In the genomic region with DNA sequence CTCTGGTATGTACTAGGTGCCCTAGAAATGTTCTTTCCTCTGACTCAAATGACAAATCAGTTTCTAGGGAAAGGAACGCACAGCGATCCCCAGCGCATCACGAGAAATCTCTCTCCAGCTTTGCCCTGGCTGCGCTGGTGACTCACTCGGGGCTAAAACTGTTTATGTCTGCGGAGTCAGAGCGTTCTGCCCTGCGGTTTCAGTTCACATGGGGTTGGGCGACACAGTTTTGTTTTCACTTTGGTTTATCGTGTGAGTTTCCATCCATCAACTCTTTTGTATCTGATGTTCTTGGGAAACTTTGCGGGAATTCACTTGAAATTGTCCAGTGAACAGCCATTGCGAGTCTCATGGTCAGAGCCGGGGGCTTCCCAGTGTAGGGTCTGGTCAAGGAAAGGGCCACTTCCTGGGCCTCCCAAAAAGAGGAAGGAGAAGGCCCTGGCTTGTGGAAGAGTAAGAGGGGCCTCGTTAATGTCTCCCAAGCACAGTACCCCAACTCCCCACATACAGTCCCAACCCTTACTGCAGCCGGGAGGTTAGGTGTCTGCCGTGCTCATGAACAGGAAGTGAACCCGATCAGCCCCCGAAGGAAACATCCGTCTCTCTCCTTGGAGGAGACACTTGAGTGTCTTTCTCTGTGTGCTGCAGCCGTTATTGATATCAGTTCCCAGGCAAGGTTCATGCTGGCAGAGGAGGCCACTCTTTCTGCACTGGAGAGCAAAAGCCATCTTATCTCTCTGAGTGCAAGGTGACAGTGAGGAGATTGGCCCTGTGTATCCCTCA, we compare ENCODE assay signal across 8 cellular contexts.
DNase-seq lines count a peak whose midpoint lies in the region; ATAC-seq, FAIRE-seq and TF ChIP-seq lines count a peak whose summit lies in the region.

No MANE protein-coding gene starts in this region.

- no peak for TF ChIP-seq CTCF in fibroblast of pulmonary artery (IDR thresholded peaks at IDR 0.05; ENCODE audit: low read length, missing control alignments)
- TF ChIP-seq CTCF in kidney (IDR thresholded peaks at IDR 0.05; ENCODE audit: borderline replicate concordance, extremely low read depth, insufficient read depth) = no peak

- peak; percentile 98 for ATAC-seq in GM19463 (IDR thresholded peaks at IDR 0.05; ENCODE audit: unreplicated experiment)
- peak; percentile 98 for ATAC-seq in HG03520 (IDR thresholded peaks at IDR 0.05; ENCODE audit: unreplicated experiment)

- intact Hi-C loops in kidney (cut with DNase I) = no loop called here

- H3K36me3 ChIP-seq in kidney (ENCODE audit: control insufficient read depth in 1 of 2, insufficient read depth in 2 of 2, low read length in 2 of 2) = no peaks in the 10 kb centered on the region

- H3K9me3 ChIP-seq in kidney (ENCODE audit: control insufficient read depth in 1 of 2, low read length in 2 of 2) = no peaks in the 10 kb centered on the region

- H3K27ac ChIP-seq in kidney (ENCODE audit: low read depth in 2 of 2, low read length in 2 of 2) = no peak overlapping the region

- no peak overlapping the region for H3K9ac ChIP-seq in kidney (ENCODE audit: low read length in 2 of 2)

- H3K4me3 ChIP-seq in fibroblast of pulmonary artery (replicated peaks; ENCODE audit: low read depth, low read length) (no peak overlapping the region), kidney (ENCODE audit: low read length in 2 of 2) (no peak overlapping the region)

- no peak for FAIRE-seq in kidney (lab: Jason Lieb, UNC)

- H3K4me1 ChIP-seq in kidney (ENCODE audit: control insufficient read depth in 1 of 2, insufficient read depth in 1 of 2, low read depth in 1 of 2, low read length in 2 of 2) = no peaks in the 10 kb centered on the region

- DNase-seq in AG08396 (ENCODE audit: low spot score) (peak; percentile 40), fibroblast of pulmonary artery (ENCODE audit: low read depth) (peak; percentile 7), NCI-H1694 treated with DMSO at 0.1 percent for 48 hours (lab: John Stamatoyannopoulos, UW) (no peak), kidney (no peak)
- peak; percentile 63 to 79 for DNase-seq in activated CD4-positive, alpha-beta T cell treated with anti-CD3 and anti-CD28 coated beads, Interleukin-2, amount 50 U/mL, for 24 hours (ENCODE audit: low read depth in 1 of 2, low spot score in 1 of 2)
- DNase-seq in stimulated activated CD8-positive, alpha-beta memory T cell treated with anti-CD3 and anti-CD28 coated beads, Interleukin-15, amount 100 ng/mL, for 1 hour (ENCODE audit: low read depth) = peak; percentile 41

Comparison
In these comparisons a context has a peak if more than half of its experiments do, and no peak if none do; other contexts are left out.
1. DNase-seq: peak in AG08396 (single experiment), activated CD4-positive, alpha-beta T cell treated with anti-CD3 and anti-CD28 coated beads, Interleukin-2, amount 50 U/mL, for 24 hours (2 of 2), fibroblast of pulmonary artery (single experiment) and stimulated activated CD8-positive, alpha-beta memory T cell treated with anti-CD3 and anti-CD28 coated beads, Interleukin-15, amount 100 ng/mL, for 1 hour (single experiment); none in NCI-H1694 treated with DMSO at 0.1 percent for 48 hours (single experiment) and kidney (single experiment).